Comparison of ENCODE assay signal across 20 cellular contexts in genomic region chr12:104655059-104655609, GRCh38.
"Had no signal": no experiment of that assay in that cellular context is flagged by ENCODE, and none has a peak within 500 bp of the region (broad histone marks: within the 10 kb centered on the region; RNA-seq: fewer than 3 reads in every experiment).

No MANE protein-coding gene starts in this region.

- DNase-seq: activated CD4-positive, alpha-beta T cell treated with anti-CD3 and anti-CD28 coated beads, Interleukin-2, amount 50 U/mL, for 48 hours; activated naive CD4-positive, alpha-beta T cell treated with Interleukin-2 at 50 U/mL for 16 hours; body of pancreas; cerebellar nuclear complex; cortex of kidney; effector CD4-positive, alpha-beta T cell; gastrocnemius medialis; heart left ventricle; left ventricle myocardium inferior; naive thymus-derived CD4-positive, alpha-beta T cell; sigmoid colon; stimulated activated CD4-positive, alpha-beta T cell treated with anti-CD3 and anti-CD28 coated beads, Interleukin-4, amount 100 ng/mL, for 24 hours; T-helper 1 cell; T1000; transverse colon had no signal

- H3K27me3 Mint-ChIP-seq: memory B cell; naive thymus-derived CD4-positive, alpha-beta T cell; stimulated activated naive CD8-positive, alpha-beta T cell treated with anti-CD3 and anti-CD28 coated beads, Interleukin-15, Interleukin-2, amounts not matched to agents 100 ng/mL and 50 ng/mL, for 24 hours had no signal

- H3K4me3 Mint-ChIP-seq: memory B cell; naive thymus-derived CD4-positive, alpha-beta T cell; stimulated activated naive CD8-positive, alpha-beta T cell treated with anti-CD3 and anti-CD28 coated beads, Interleukin-15, Interleukin-2, amounts not matched to agents 100 ng/mL and 50 ng/mL, for 24 hours had no signal

- H3K9me3 Mint-ChIP-seq: activated T-helper 2 cell treated with anti-CD3 and anti-CD28 coated beads, Interferon-gamma antibody, Interleukin-2, Interleukin-4, amounts not matched to agents 10 μg/mL and 5 μg/mL and 100 μg/mL, durations not matched to agents 14 hours and 24 hours and 36 hours; memory B cell; naive thymus-derived CD4-positive, alpha-beta T cell; stimulated activated naive CD8-positive, alpha-beta T cell treated with anti-CD3 and anti-CD28 coated beads, Interleukin-15, Interleukin-2, amounts not matched to agents 100 ng/mL and 50 ng/mL, for 24 hours had no signal

- H3K27ac Mint-ChIP-seq: activated T-helper 2 cell treated with anti-CD3 and anti-CD28 coated beads, Interferon-gamma antibody, Interleukin-2, Interleukin-4, amounts not matched to agents 10 μg/mL and 5 μg/mL and 100 μg/mL, durations not matched to agents 14 hours and 24 hours and 36 hours; memory B cell; stimulated activated naive CD8-positive, alpha-beta T cell treated with anti-CD3 and anti-CD28 coated beads, Interleukin-15, Interleukin-2, amounts not matched to agents 100 ng/mL and 50 ng/mL, for 24 hours had no signal

- ATAC-seq: body of pancreas; esophagus mucosa; gastrocnemius medialis; heart left ventricle; naive thymus-derived CD4-positive, alpha-beta T cell; SK-N-SH treated with all-trans-retinoic acid at 6 μM for 48 hours had no signal
